In the genomic region with DNA sequence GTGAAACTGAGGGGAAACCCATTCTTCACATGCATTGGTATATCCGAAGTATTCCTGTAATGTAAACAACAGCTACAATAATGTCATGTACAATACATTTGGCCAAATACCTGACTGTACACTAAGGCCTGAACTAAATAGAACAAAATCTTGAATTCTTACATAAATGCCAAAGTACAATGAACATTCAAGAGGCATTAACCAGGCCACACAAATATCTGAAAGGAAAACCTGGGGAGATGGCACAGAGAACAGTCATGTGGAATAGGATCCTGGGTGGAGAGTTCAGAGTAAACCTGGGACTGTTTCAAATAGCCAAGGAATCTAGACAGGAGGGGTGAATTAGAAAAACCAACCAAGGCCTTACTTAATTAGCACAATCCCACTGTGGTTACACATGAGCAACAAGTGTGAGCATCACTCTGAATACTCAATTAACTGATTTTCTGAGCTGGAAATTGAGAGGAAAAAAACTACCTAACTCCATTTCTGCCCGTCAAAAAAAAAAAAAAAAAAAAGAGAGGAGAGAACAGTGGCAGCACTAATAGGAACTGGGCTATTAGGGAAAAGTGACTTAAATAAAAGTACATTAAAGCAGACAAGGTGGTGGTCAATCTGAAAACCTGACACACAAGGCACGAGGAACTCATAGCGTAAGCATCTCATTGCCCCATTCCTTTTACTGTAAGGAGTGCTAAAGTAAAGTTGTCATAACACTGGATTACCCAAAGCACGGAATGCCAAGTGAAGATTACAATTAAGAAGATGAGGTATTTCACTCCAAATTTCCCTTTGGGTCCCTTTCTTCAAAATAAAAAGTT, we compare ENCODE assay signal across 8 cellular contexts. TPM values are rescaled to one million over a fixed set of nuclear protein-coding genes. Genes with fewer than 3 reads are reported as not detected.
DNase-seq lines count a peak whose midpoint lies in the region; ATAC-seq and TF ChIP-seq lines count a peak whose summit lies in the region.

No MANE protein-coding gene starts in this region.

- H3K27ac Mint-ChIP-seq in activated B cell treated with CpG ODN at 0.5 μM for 24 hours = peak overlapping the region; percentile 90

- peak overlapping the region; percentile 52 for H3K4me3 Mint-ChIP-seq in activated B cell treated with CpG ODN at 0.5 μM for 24 hours

- H3K27ac ChIP-seq in GM23248 (peak overlapping the region; percentile 86), gastrocnemius medialis (peak overlapping the region; percentile 14 to 98 (median 34))

- H3K4me3 ChIP-seq in GM23248 = no peak overlapping the region
- H3K4me3 ChIP-seq in gastrocnemius medialis = no peak overlapping the region

- peak overlapping the region; percentile 49 for H3K4me2 ChIP-seq in GM23248 (ENCODE audit: unreplicated experiment)

- peaks cover 100% of the 10 kb centered on the region for H3K79me2 ChIP-seq in GM23248 (ENCODE audit: insufficient read depth)

- TF ChIP-seq POLR2A in gastrocnemius medialis (IDR thresholded peaks at IDR 0.05) = no peak

- H3K9me2 ChIP-seq in GM23248 (ENCODE audit: insufficient read depth) = no peaks in the 10 kb centered on the region

- H3F3A ChIP-seq in GM23248 (ENCODE audit: insufficient read depth) = peaks cover 71% of the 10 kb centered on the region

- intact Hi-C loops in activated B cell treated with CpG ODN at 0.5 μM for 24 hours (cut with micrococcal nuclease) = loop anchor here (2.0 to 5.0 kb wide), 2 partner anchors 15 to 40 kb away; no protein-coding TSS in a partner anchor
- intact Hi-C loops in gastrocnemius medialis (cut with DNase I; ENCODE audit: low total_unique reads) = loop anchor here (2.0 kb wide), 1 partner anchor 39 kb away; no protein-coding TSS in a partner anchor

- peaks cover 54% of the 10 kb centered on the region for H3K36me3 Mint-ChIP-seq in activated B cell treated with CpG ODN at 0.5 μM for 24 hours (ENCODE audit: low read depth)

- H3K9me3 ChIP-seq in GM23248 (ENCODE audit: low read depth) = no peaks in the 10 kb centered on the region
- H3K9me3 ChIP-seq in gastrocnemius medialis = no peaks in the 10 kb centered on the region

- no peaks in the 10 kb centered on the region for H3K27me3 Mint-ChIP-seq in activated B cell treated with CpG ODN at 0.5 μM for 24 hours

- H3K4me1 Mint-ChIP-seq in activated B cell treated with CpG ODN at 0.5 μM for 24 hours = peaks cover 94% of the 10 kb centered on the region

- CTCF ChIA-PET in activated B cell treated with CpG ODN at 0.5 μM for 24 hours (lab: Charles Lee) = interaction anchor here (1.4 to 1.5 kb wide), 2 partner anchors 13 to 19 kb away, joined by 5 to 7 read pairs; no protein-coding TSS in a partner anchor

- H3K4me1 ChIP-seq in GM23248 (ENCODE audit: insufficient read depth) = peaks cover 52% of the 10 kb centered on the region
- peaks cover 54 to 60% of the 10 kb centered on the region in 2 donors for H3K4me1 ChIP-seq in gastrocnemius medialis

- 62 to 74% methylated on average over 5 of the region's 5 CpGs for WGBS in GM23248 (ENCODE audit: low coverage in 1 of 2, low lambda C conversion rate in 2 of 2, missing lambda C conversion rate in 2 of 2), 2 experiments

- no peak overlapping the region for H2AFZ ChIP-seq in GM23248

- H3K9me3 Mint-ChIP-seq in activated B cell treated with CpG ODN at 0.5 μM for 24 hours = no peaks in the 10 kb centered on the region

- peak overlapping the region; percentile 35 for H3K9ac ChIP-seq in GM23248

- H3K36me3 ChIP-seq in GM23248 (ENCODE audit: low read depth) (peaks cover 35% of the 10 kb centered on the region; the same call in 1 of the 2 replicates), gastrocnemius medialis (peaks cover 0 to 36% of the 10 kb centered on the region in 2 donors)

- H3K27me3 ChIP-seq in GM23248 (replicated peaks; ENCODE audit: insufficient read depth) (no peaks in the 10 kb centered on the region), gastrocnemius medialis (no peaks in the 10 kb centered on the region)

- no peak for ATAC-seq in activated B cell treated with CpG ODN at 0.5 μM for 24 hours (ENCODE audit: low read depth)
- no peak for ATAC-seq in gastrocnemius medialis
- no peak for ATAC-seq in HG03442 (IDR thresholded peaks at IDR 0.05; ENCODE audit: unreplicated experiment)
- ATAC-seq in HG02642 (IDR thresholded peaks at IDR 0.05; ENCODE audit: poor library complexity, unreplicated experiment) = no peak
- ATAC-seq in GM18511 (IDR thresholded peaks at IDR 0.05; ENCODE audit: unreplicated experiment) = no peak

- H4K20me1 ChIP-seq in GM23248 (ENCODE audit: insufficient read depth) = peaks cover 19% of the 10 kb centered on the region

- no peak for TF ChIP-seq CTCF in activated B cell treated with CpG ODN at 0.5 μM for 24 hours (IDR thresholded peaks at IDR 0.05)
- no peak for TF ChIP-seq CTCF in gastrocnemius medialis (IDR thresholded peaks at IDR 0.05 in 4 of 5, conservative IDR thresholded peaks at IDR 0.05 in 1 of 5)

- DNase-seq in GM23248 = no peak
- DNase-seq in activated B cell treated with CpG ODN at 0.5 μM for 24 hours = no peak
- peak; percentile 28 for DNase-seq in fibroblast of peridontal ligament (ENCODE audit: extremely low read depth)
- DNase-seq in gastrocnemius medialis = no peak
- no peak for DNase-seq in midbrain (lab: John Stamatoyannopoulos, UW)

- in situ Hi-C loops in GM23248 (cut with MboI) (no loop called here), gastrocnemius medialis (cut with MboI; ENCODE audit: low sequenced_read_pairs in 4 of 4) (loop anchor here in 2 of 4 donors (5.0 to 25.0 kb wide), 3 partner anchors 40 to 555 kb away; partner anchors contain the start of genes KAT14 (in 1 of the 2), PET117 (in 1 of the 2) and SEC23B (in 1 of the 2))

- POLR2A ChIA-PET in activated B cell treated with CpG ODN at 0.5 μM for 24 hours (lab: Charles Lee) = interaction anchor here (1.2 to 6.6 kb wide), 5 partner anchors 10 to 293 kb away, joined by 4 to 96 read pairs (median 5); partner anchors contain the start of genes MGME1, RRBP1 and SNX5

RNA-seq across cellular contexts. Expression of gene SNX5, which starts 10.9 kb away (rescaled TPM):
- total RNA-seq in GM23248 (2014; rRNA removed; shearing (Covaris generic)) = 65.2 and 67.0 TPM in 2 replicates
- 70.7 and 75.7 TPM in 2 replicates for polyA plus RNA-seq in GM23248 (2016; fragmentation: Nextera tagmentation; extraction: Ambion mirVana)
- 125 and 139 TPM in 2 replicates for total RNA-seq in activated B cell treated with CpG ODN at 0.5 μM for 24 hours
- total RNA-seq in gastrocnemius medialis = 10 to 100 TPM; 49.8 to 88.8 (median 60.9) TPM

RNA-seq across cellular contexts. Expression of gene MGME1, which starts 11.1 kb away (rescaled TPM):
- total RNA-seq in GM23248 (2014; rRNA removed; shearing (Covaris generic)) = 4.6 and 5.6 TPM in 2 replicates
- polyA plus RNA-seq in GM23248 (2016; fragmentation: Nextera tagmentation; extraction: Ambion mirVana) = 10.4 and 11.5 TPM in 2 replicates
- total RNA-seq in activated B cell treated with CpG ODN at 0.5 μM for 24 hours = 19.0 TPM in 2 replicates
- total RNA-seq in gastrocnemius medialis = 1 to 10 TPM; 5.2 to 9.1 (median 7.2) TPM
